Comparison of ENCODE assay signal across 15 cellular contexts in genomic region chr5:90477073-90477472, GRCh38. TPM values are rescaled to one million over a fixed set of nuclear protein-coding genes. Genes with fewer than 3 reads are reported as not detected.
DNase-seq lines count a peak whose midpoint lies in the region; ATAC-seq, FAIRE-seq and TF ChIP-seq lines count a peak whose summit lies in the region.
"Had no signal": no experiment of that assay in that cellular context is flagged by ENCODE, and none has a peak within 500 bp of the region (broad histone marks: within the 10 kb centered on the region; RNA-seq: fewer than 3 reads in every experiment).

No MANE protein-coding gene starts in this region.

- TF ChIP-seq POLR2A in H54 (IDR thresholded peaks at IDR 0.05; ENCODE audit: low read depth, low read length) = no peak

- 0 out of 4 replicates have a peak, but pooled peaks of 1 of the 2 experiments have one; percentile 6 for TF ChIP-seq CTCF in GM23338 (conservative IDR thresholded peaks at IDR 0.05; ENCODE audit: low read depth in 2 of 2)
- TF ChIP-seq CTCF in dorsolateral prefrontal cortex (IDR thresholded peaks at IDR 0.05 in 54 of 56, conservative IDR thresholded peaks at IDR 0.05 in 2 of 56; ENCODE audit: low read depth in 1 of 56, partially characterized antibody in 56 of 56) = peak in 1 of 56 donors; percentile 8
- TF ChIP-seq CTCF in GM20000 (IDR thresholded peaks at IDR 0.05; ENCODE audit: extremely low read depth, missing control alignments) = no peak

- H3K27ac ChIP-seq in GM23338 (ENCODE audit: low read depth) (peak overlapping the region; percentile 85), dorsolateral prefrontal cortex (peak overlapping the region in 39 of 59 donors; percentile 1 to 95 (median 56))

- H3F3A ChIP-seq in GM23338 (replicated peaks; ENCODE audit: low read depth) = peaks cover 22% of the 10 kb centered on the region

- ATAC-seq in GM23338 = peak; percentile 23
- ATAC-seq in left ventricle myocardium superior = no peak
- ATAC-seq: SK-N-SH treated with all-trans-retinoic acid at 6 μM for 48 hours had no signal

- H3K27me3 Mint-ChIP-seq in GM23338 (ENCODE audit: insufficient read depth, low read depth, poor library complexity) = peaks cover 15% of the 10 kb centered on the region

- H3K4me3 Mint-ChIP-seq in GM23338 = peak overlapping the region; percentile 97

- H3K27ac Mint-ChIP-seq in GM23338 = peak overlapping the region; percentile 77
- H3K27ac Mint-ChIP-seq: progenitor cell of endocrine pancreas had no signal

- intact Hi-C loops in dorsolateral prefrontal cortex (cut with DNase I) (loop anchor here in 1 of 2 donors (5.0 kb wide), 1 partner anchor 65 kb away; no protein-coding TSS in a partner anchor), left ventricle myocardium superior (cut with micrococcal nuclease) (no loop called here)

- no peak for FAIRE-seq in H54 (lab: Jason Lieb, UNC)
- FAIRE-seq: GM19239 had no signal

- DNase-seq in GM23338 (ENCODE audit: low spot score) (peak; percentile 85), NCI-H187 treated with DMSO at 0.1 percent for 48 hours (lab: John Stamatoyannopoulos, UW) (peak; percentile 53), dorsolateral prefrontal cortex (no peak), myocyte (ENCODE audit: low read depth) (peak; percentile 38), H4 (ENCODE audit: low spot score) (no peak), GM20000 (ENCODE audit: low spot score) (no peak), left ventricle myocardium superior (no peak), H54 (ENCODE audit: insufficient read length, low spot score) (no peak)
- DNase-seq: activated effector memory CD4-positive, alpha-beta T cell treated with Interleukin-2 at 50 U/mL for 16 hours; NCI-H1048; NCI-H526 had no signal

- H3K36me3 Mint-ChIP-seq in GM23338 (ENCODE audit: low read depth) = peaks cover 41% of the 10 kb centered on the region

- H3K9me2 ChIP-seq in GM23338 (ENCODE audit: insufficient read depth) = no peaks in the 10 kb centered on the region

- H3K9me3 Mint-ChIP-seq in GM23338 = no peaks in the 10 kb centered on the region; the same call in 2 of the 3 replicates

- H3K4me1 ChIP-seq in GM23338 (ENCODE audit: insufficient read depth) = peaks cover 42% of the 10 kb centered on the region

- no peaks in the 10 kb centered on the region for H3K27me3 ChIP-seq in GM23338 (ENCODE audit: insufficient read depth)
- H3K27me3 ChIP-seq in dorsolateral prefrontal cortex = no peaks in the 10 kb centered on the region

- H3K4me1 Mint-ChIP-seq in GM23338 = peaks cover 53% of the 10 kb centered on the region

- no peaks in the 10 kb centered on the region for H4K20me1 ChIP-seq in GM23338 (replicated peaks; ENCODE audit: insufficient read depth)

- H3K36me3 ChIP-seq in GM23338 (ENCODE audit: insufficient read depth) = no peaks in the 10 kb centered on the region

- no peak overlapping the region for H2AFZ ChIP-seq in GM23338

- peak overlapping the region; percentile 79 for H3K4me2 ChIP-seq in GM23338

- peaks cover 66% of the 10 kb centered on the region for H3K79me2 ChIP-seq in GM23338 (replicated peaks; ENCODE audit: insufficient read depth)

- H3K4me3 ChIP-seq in GM23338 = peak overlapping the region; percentile 83
- peak overlapping the region in 54 of 59 donors; percentile 9 to 66 (median 40) for H3K4me3 ChIP-seq in dorsolateral prefrontal cortex
- H3K4me3 ChIP-seq: lung had no signal

TF ChIP-seq in GM23338, 12 proteins besides CTCF, POLR2A, EP300 and RAD21 (continues in another document):
- TF ChIP-seq POLR2AphosphoS5 (IDR thresholded peaks at IDR 0.05; ENCODE audit: low read depth) = peak; percentile 51; the same call in 1 of the 2 replicates
- TF ChIP-seq CREB1 (CRISPR knock-in tag; IDR thresholded peaks at IDR 0.05; ENCODE audit: low read depth) = peak; percentile 42; the same call in 1 of the 2 replicates
- peak; percentile 88 for TF ChIP-seq ZNF462 (CRISPR knock-in tag; IDR thresholded peaks at IDR 0.05)
- no peak for TF ChIP-seq EZH2phosphoT487 (IDR thresholded peaks at IDR 0.05; ENCODE audit: unreplicated experiment)

RNA-seq across cellular contexts. Expression of gene POLR3G, which starts 2.4 kb away (rescaled TPM):
- 130 and 147 TPM in 2 replicates for total RNA-seq in GM23338 (2014; rRNA removed; shearing (Covaris generic))
- polyA plus RNA-seq in GM23338 (2016; fragmentation: Nextera tagmentation; extraction: Ambion mirVana) = 376 and 377 TPM in 2 replicates
- total RNA-seq in dorsolateral prefrontal cortex (10 to 100 TPM in 10 of 120 experiments, 1 to 10 TPM in 110; 3.8 to 12.6 (median 7.0) TPM), myocyte (2.3 and 5.3 TPM in 2 replicates), left ventricle myocardium superior (1.5 TPM)
- 0.69 TPM for polyA plus RNA-seq in myocyte (2012)
- total RNA-seq in H4 (2014; rRNA removed; shearing (Covaris generic)) = 17.4 and 19.7 TPM in 2 replicates

RNA-seq across cellular contexts. Expression of gene MBLAC2, which starts 2.5 kb away (rescaled TPM):
- total RNA-seq in GM23338 (2014; rRNA removed; shearing (Covaris generic)) = 8.1 and 10.0 TPM in 2 replicates
- 4.1 and 4.3 TPM in 2 replicates for polyA plus RNA-seq in GM23338 (2016; fragmentation: Nextera tagmentation; extraction: Ambion mirVana)
- 10 to 100 TPM in 118 of 120 experiments, 1 to 10 TPM in 2; 9.0 to 18.7 (median 13.8) TPM for total RNA-seq in dorsolateral prefrontal cortex
- total RNA-seq in myocyte = 3.7 and 4.9 TPM in 2 replicates
- 2.7 TPM for polyA plus RNA-seq in myocyte (2012)
- total RNA-seq in H4 (2014; rRNA removed; shearing (Covaris generic)) = 4.3 and 4.8 TPM in 2 replicates
- total RNA-seq in left ventricle myocardium superior = 4.1 TPM

RNA-seq across cellular contexts. Expression of gene LYSMD3, which starts 52.3 kb away (rescaled TPM):
- total RNA-seq in GM23338 (2014; rRNA removed; shearing (Covaris generic)) = 19.1 and 19.6 TPM in 2 replicates
- polyA plus RNA-seq in GM23338 (2016; fragmentation: Nextera tagmentation; extraction: Ambion mirVana) = 8.6 and 10.7 TPM in 2 replicates
- total RNA-seq in dorsolateral prefrontal cortex (10 to 100 TPM in 112 of 120 experiments, 1 to 10 TPM in 8; 8.2 to 18.0 (median 13.0) TPM), myocyte (14.3 and 15.8 TPM in 2 replicates), left ventricle myocardium superior (19.8 TPM)
- polyA plus RNA-seq in myocyte (2012) = 7.0 TPM
- 8.7 and 10.8 TPM in 2 replicates for total RNA-seq in H4 (2014; rRNA removed; shearing (Covaris generic))

Comparison
In these comparisons a context has a peak if more than half of its experiments do, and no peak if none do; other contexts are left out.
1. DNase-seq: peak in GM23338 (single experiment), NCI-H187 treated with DMSO at 0.1 percent for 48 hours (single experiment) and myocyte (single experiment); none in dorsolateral prefrontal cortex (0 of 10), H4 (single experiment), GM20000 (single experiment), left ventricle myocardium superior (single experiment) and H54 (single experiment).